ENCODE assay signal across 10 cellular contexts in the genomic region with DNA sequence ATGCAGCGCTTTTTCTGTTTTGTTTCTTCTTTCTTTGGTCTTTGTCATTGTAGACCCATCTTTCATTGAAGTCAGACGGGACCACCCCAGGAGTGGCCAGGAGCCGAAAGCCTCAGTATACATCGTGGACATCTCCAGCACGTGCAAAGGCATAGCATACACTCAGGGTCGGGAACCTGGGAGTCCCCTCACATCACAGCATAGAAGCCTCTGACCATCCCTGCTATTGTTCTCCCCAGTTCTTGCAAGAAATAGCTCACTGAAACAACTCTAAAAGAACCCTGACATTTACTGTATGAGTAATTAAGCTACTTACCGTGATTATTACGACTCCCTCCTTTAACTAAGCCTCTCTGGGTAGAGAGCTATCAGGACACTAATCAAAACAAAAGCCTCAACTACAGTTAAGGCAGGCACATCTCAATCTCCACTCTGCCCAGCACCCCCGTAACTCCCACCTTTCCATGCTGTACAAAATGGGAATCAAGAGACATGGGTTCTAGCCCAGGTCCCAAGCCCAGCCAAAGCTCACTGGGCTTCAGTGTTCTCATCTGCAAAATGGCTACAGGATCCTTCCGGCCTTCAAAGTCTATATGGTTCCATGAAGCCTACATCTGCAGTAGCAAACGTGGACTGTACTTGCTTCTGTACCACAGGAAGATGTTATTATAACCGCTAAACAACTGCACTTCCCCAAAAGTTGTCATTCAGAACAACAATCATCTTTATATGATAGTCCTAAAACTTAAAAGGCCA. TPM values are rescaled to one million over a fixed set of nuclear protein-coding genes. Genes with fewer than 3 reads are reported as not detected.
A peak's percentile ranks its signal among the peaks of the same experiment; 100 is the strongest.
DNase-seq lines count a peak whose midpoint lies in the region; ATAC-seq and TF ChIP-seq lines count a peak whose summit lies in the region.
"Had no signal": no experiment of that assay in that cellular context is flagged by ENCODE, and none has a peak within 500 bp of the region (broad histone marks: within the 10 kb centered on the region; RNA-seq: fewer than 3 reads in every experiment).

No MANE protein-coding gene starts in this region.

- ATAC-seq in CD8-positive, alpha-beta T cell, result no peak
- peak; percentile 27 for ATAC-seq in GM21576 (IDR thresholded peaks at IDR 0.05; ENCODE audit: unreplicated experiment)
- ATAC-seq in mucosa of descending colon, result peak; percentile 8
- no peak for ATAC-seq in HG03571 (IDR thresholded peaks at IDR 0.05; ENCODE audit: unreplicated experiment)
- ATAC-seq in HG03460 (IDR thresholded peaks at IDR 0.05; ENCODE audit: unreplicated experiment), result no peak

- H3K9me3 Mint-ChIP-seq in CD8-positive, alpha-beta T cell, result no peaks in the 10 kb centered on the region
- no peaks in the 10 kb centered on the region for H3K9me3 Mint-ChIP-seq in T-helper 2 cell treated with Interferon-gamma antibody and Interleukin-4, amounts not matched to agents 5 μg/mL and 100 μg/mL, for 36 hours

- peak in 1 of 7 experiments; percentile 50 for DNase-seq in CD8-positive, alpha-beta T cell
- no peak for DNase-seq in T-helper 2 cell treated with Interferon-gamma antibody and Interleukin-4, amounts not matched to agents 5 μg/mL and 100 μg/mL, for 36 hours (ENCODE audit: low spot score)
- DNase-seq in mucosa of descending colon (no peak), GF-D8 (lab: John Stamatoyannopoulos, UW) (no peak), EL (no peak)
- DNase-seq: anterior cingulate cortex, NCI-H748 treated with DMSO at 0.1 percent for 48 hours had no signal

- POLR2A ChIA-PET in CD8-positive, alpha-beta T cell (lab: Charles Lee), result interaction anchor here (1.2 to 9.5 kb wide), 8 partner anchors 10 to 95 kb away, joined by 3 to 168 read pairs (median 7); no protein-coding TSS in a partner anchor

- peak overlapping the region; percentile 34 for H3K4me3 ChIP-seq in CD8-positive, alpha-beta T cell (ENCODE audit: low read depth, low read length)
- H3K4me3 ChIP-seq in mucosa of descending colon, result no peak overlapping the region

- peaks cover 86% of the 10 kb centered on the region for H3K4me1 Mint-ChIP-seq in CD8-positive, alpha-beta T cell (ENCODE audit: low read depth)
- H3K4me1 Mint-ChIP-seq in T-helper 2 cell treated with Interferon-gamma antibody and Interleukin-4, amounts not matched to agents 5 μg/mL and 100 μg/mL, for 36 hours (ENCODE audit: low read depth), result peaks cover 83% of the 10 kb centered on the region

- no peaks in the 10 kb centered on the region for H3K27me3 Mint-ChIP-seq in CD8-positive, alpha-beta T cell (ENCODE audit: low read depth)
- no peaks in the 10 kb centered on the region for H3K27me3 Mint-ChIP-seq in T-helper 2 cell treated with Interferon-gamma antibody and Interleukin-4, amounts not matched to agents 5 μg/mL and 100 μg/mL, for 36 hours (ENCODE audit: low read depth)

- no peaks in the 10 kb centered on the region for H3K27me3 ChIP-seq in CD8-positive, alpha-beta T cell (ENCODE audit: insufficient read depth, low read length)

- peaks cover 83% of the 10 kb centered on the region for H3K4me1 ChIP-seq in CD8-positive, alpha-beta T cell (ENCODE audit: insufficient read depth, low read length)
- H3K4me1 ChIP-seq in mucosa of descending colon (ENCODE audit: low read depth), result peaks cover 27% of the 10 kb centered on the region

- intact Hi-C loops in CD8-positive, alpha-beta T cell (cut with DNase I, micrococcal nuclease), result loop anchor here (5.0 to 10.0 kb wide), 2 partner anchors 349 to 464 kb away; a partner anchor contains a TSS
- intact Hi-C loops in mucosa of descending colon (cut with DNase I, micrococcal nuclease), result no loop called here

- TF ChIP-seq CTCF in CD8-positive, alpha-beta T cell (IDR thresholded peaks at IDR 0.05), result no peak
- no peak for TF ChIP-seq CTCF in mucosa of descending colon (IDR thresholded peaks at IDR 0.05)

- CTCF ChIA-PET in CD8-positive, alpha-beta T cell (lab: Charles Lee), result interaction anchor here (1.0 to 10.0 kb wide), 9 partner anchors 10 to 117 kb away, joined by 3 to 136 read pairs (median 4); no protein-coding TSS in a partner anchor

- H3K27ac ChIP-seq in CD8-positive, alpha-beta T cell (ENCODE audit: low read depth, low read length), result peak overlapping the region; percentile 65

- H3K4me3 Mint-ChIP-seq in CD8-positive, alpha-beta T cell, result peak overlapping the region; percentile 84
- H3K4me3 Mint-ChIP-seq in T-helper 2 cell treated with Interferon-gamma antibody and Interleukin-4, amounts not matched to agents 5 μg/mL and 100 μg/mL, for 36 hours, result peak overlapping the region; percentile 80

- peaks cover 81% of the 10 kb centered on the region for H3K36me3 Mint-ChIP-seq in CD8-positive, alpha-beta T cell
- peaks cover 84% of the 10 kb centered on the region for H3K36me3 Mint-ChIP-seq in T-helper 2 cell treated with Interferon-gamma antibody and Interleukin-4, amounts not matched to agents 5 μg/mL and 100 μg/mL, for 36 hours (ENCODE audit: low read depth)

- peak overlapping the region; percentile 97 for H3K27ac Mint-ChIP-seq in CD8-positive, alpha-beta T cell
- H3K27ac Mint-ChIP-seq in T-helper 2 cell treated with Interferon-gamma antibody and Interleukin-4, amounts not matched to agents 5 μg/mL and 100 μg/mL, for 36 hours, result peak overlapping the region; percentile 94

- no peaks in the 10 kb centered on the region for H3K9me3 ChIP-seq in CD8-positive, alpha-beta T cell (ENCODE audit: low read length)
- H3K9me3 ChIP-seq in mucosa of descending colon, result no peaks in the 10 kb centered on the region

- peaks cover 33% of the 10 kb centered on the region for H3K36me3 ChIP-seq in CD8-positive, alpha-beta T cell (ENCODE audit: insufficient read depth, low read length)
- no peaks in the 10 kb centered on the region for H3K36me3 ChIP-seq in mucosa of descending colon (ENCODE audit: low read depth)

RNA-seq across cellular contexts. Expression of a gene that starts 6.7 kb away (rescaled TPM):
- total RNA-seq in CD8-positive, alpha-beta T cell, result 100 to 1,000 TPM; 266 to 273 TPM
- 10 to 100 TPM; 30.1 to 62.1 (median 56.6) TPM for total RNA-seq in mucosa of descending colon

Comparison
In these comparisons a context has a peak if more than half of its experiments do, and no peak if none do; other contexts are left out.
1. ATAC-seq: peak in GM21576 (single experiment) and mucosa of descending colon (single experiment); none in CD8-positive, alpha-beta T cell (single experiment), HG03571 (single experiment) and HG03460 (single experiment).
2. RNA of a gene that starts 6.7 kb away (total RNA-seq): 266 to 273 TPM in CD8-positive, alpha-beta T cell; 30.1 to 62.1 TPM in mucosa of descending colon; every median in the first group is over 4 times any median in the second.
3. intact Hi-C loops: an anchor here in CD8-positive, alpha-beta T cell (5.0 to 10.0 kb wide); none called in mucosa of descending colon.